1 cellular context compared by ENCODE assay signal in genomic region chr21:17901458-17902092, GRCh38.
TF ChIP-seq lines count a peak whose summit lies in the region.

No MANE protein-coding gene starts in this region.

TF ChIP-seq in GM23338, 12 proteins besides CTCF, POLR2A, EP300 and RAD21 (continued from another document):
- TF ChIP-seq ZNF462 (CRISPR knock-in tag; IDR thresholded peaks at IDR 0.05) (no peak), NANOG (IDR thresholded peaks at IDR 0.05; ENCODE audit: borderline replicate concordance) (no peak), EZH2 (IDR thresholded peaks at IDR 0.05; ENCODE audit: low read depth, unreplicated experiment) (no peak), JUNB (IDR thresholded peaks at IDR 0.05; ENCODE audit: unreplicated experiment) (no peak), POLR2AphosphoS5 (IDR thresholded peaks at IDR 0.05; ENCODE audit: low read depth) (no peak), STAT1 (IDR thresholded peaks at IDR 0.05; ENCODE audit: unreplicated experiment) (no peak)
